In the genomic region with DNA sequence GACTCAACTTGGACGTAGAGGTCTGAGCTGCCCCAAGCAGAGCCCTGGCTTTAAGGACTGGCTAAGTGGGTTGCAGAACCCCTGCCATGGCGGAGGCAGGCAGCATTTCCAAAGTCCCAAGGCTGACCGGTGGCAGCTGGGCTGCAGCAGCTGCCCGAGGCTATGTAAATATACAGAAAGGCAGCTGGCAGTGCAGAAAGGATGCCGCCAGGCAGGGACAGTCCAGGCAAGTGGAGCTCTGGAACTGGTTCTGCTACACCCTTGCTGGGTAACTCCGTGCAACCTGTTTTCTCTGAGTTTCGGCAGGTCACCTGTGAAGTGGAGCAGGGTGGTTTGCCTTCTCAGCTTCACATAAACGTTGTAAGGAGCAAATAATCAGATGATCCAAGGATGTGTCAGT, we compare ENCODE assay signal across 10 cellular contexts. TPM values are rescaled to one million over a fixed set of nuclear protein-coding genes. Genes with fewer than 3 reads are reported as not detected.
DNase-seq lines count a peak whose midpoint lies in the region; TF ChIP-seq lines count a peak whose summit lies in the region.
"Had no signal": no experiment of that assay in that cellular context is flagged by ENCODE, and none has a peak within 500 bp of the region (broad histone marks: within the 10 kb centered on the region; RNA-seq: fewer than 3 reads in every experiment).

No MANE protein-coding gene starts in this region.

- no peaks in the 10 kb centered on the region for H3K79me2 ChIP-seq in MM.1S (ENCODE audit: low read length)

- no peak overlapping the region for H3K4me3 Mint-ChIP-seq in endothelial cell (ENCODE audit: unreplicated experiment)

- peaks cover 10% of the 10 kb centered on the region for H3K27me3 Mint-ChIP-seq in endothelial cell (ENCODE audit: unreplicated experiment)

- H3F3A ChIP-seq in MM.1S (ENCODE audit: insufficient read depth, low read length): no peaks in the 10 kb centered on the region

- H3K4me1 Mint-ChIP-seq in endothelial cell (ENCODE audit: unreplicated experiment): peaks cover 78% of the 10 kb centered on the region

- H3K14ac ChIP-seq in neuronal stem cell (ENCODE audit: low read length): no peak overlapping the region

- H2AFZ ChIP-seq in neuronal stem cell (ENCODE audit: low read length): no peak overlapping the region
- no peak overlapping the region for H2AFZ ChIP-seq in MM.1S (ENCODE audit: low read length)

- no peak overlapping the region for H4K91ac ChIP-seq in neuronal stem cell (ENCODE audit: low read depth, low read length, poor library complexity)

- no peaks in the 10 kb centered on the region for H4K20me1 ChIP-seq in MM.1S (ENCODE audit: insufficient read depth, low read length)

- H3K9me3 ChIP-seq in neuronal stem cell (replicated peaks in 1 of 2; ENCODE audit: control insufficient read depth in 2 of 2, insufficient read depth in 1 of 2, low read depth in 1 of 2, low read length in 2 of 2): no peaks in the 10 kb centered on the region
- H3K9me3 ChIP-seq in MM.1S (replicated peaks; ENCODE audit: insufficient read depth, low read length): no peaks in the 10 kb centered on the region
- H3K9me3 ChIP-seq: BLaER1 treated with 17β-estradiol and CSF1 and Interleukin-3, amounts not matched to agents 10 nM and 100 nM had no signal

- H2BK12ac ChIP-seq in neuronal stem cell (ENCODE audit: low read length): peak overlapping the region; percentile 36

- H3K4ac ChIP-seq in neuronal stem cell (ENCODE audit: low read length): no peak overlapping the region

- H3K27me3 ChIP-seq in neuronal stem cell (ENCODE audit: control insufficient read depth in 3 of 3, insufficient read depth in 3 of 3, low read depth in 1 of 3, low read length in 3 of 3) (no peaks in the 10 kb centered on the region), MM.1S (replicated peaks; ENCODE audit: insufficient read depth, low read length) (no peaks in the 10 kb centered on the region)
- H3K27me3 ChIP-seq: BLaER1 treated with 17β-estradiol and CSF1 and Interleukin-3, amounts not matched to agents 10 nM and 100 nM had no signal

- H3K9ac ChIP-seq in neuronal stem cell (ENCODE audit: low read depth, low read length, poor library complexity): no peak overlapping the region
- no peak overlapping the region for H3K9ac ChIP-seq in MM.1S (ENCODE audit: low read length)

- no peaks in the 10 kb centered on the region for H3K79me1 ChIP-seq in neuronal stem cell (ENCODE audit: low read depth, low read length)

- H2BK120ac ChIP-seq in neuronal stem cell (ENCODE audit: low read depth, low read length): no peak overlapping the region

- no peak overlapping the region for H4K8ac ChIP-seq in neuronal stem cell (ENCODE audit: low read depth, low read length)

- WGBS in neuronal stem cell (ENCODE audit: extremely low coverage in 2 of 2, insufficient read length in 2 of 2, insufficient replicate concordance in 1 of 2), 2 donors: no CpG with 5 or more reads among the region's 8 CpGs

- no peaks in the 10 kb centered on the region for H3K36me3 Mint-ChIP-seq in endothelial cell (ENCODE audit: low read depth, unreplicated experiment)

- no peaks in the 10 kb centered on the region for H3K9me3 Mint-ChIP-seq in endothelial cell (ENCODE audit: unreplicated experiment)

- peak overlapping the region; percentile 2 for H2BK15ac ChIP-seq in neuronal stem cell (ENCODE audit: low read length)

- no peak overlapping the region for H3K23ac ChIP-seq in neuronal stem cell (ENCODE audit: low read depth, low read length, poor library complexity)

- peaks cover 46 to 64% of the 10 kb centered on the region in 2 donors for H3K4me1 ChIP-seq in neuronal stem cell (ENCODE audit: control insufficient read depth in 2 of 2, insufficient read depth in 1 of 2, low read depth in 1 of 2, low read length in 2 of 2)
- no peaks in the 10 kb centered on the region for H3K4me1 ChIP-seq in MM.1S (ENCODE audit: low read length)

- no peak overlapping the region for H2BK5ac ChIP-seq in neuronal stem cell (ENCODE audit: low read length)

- no peaks in the 10 kb centered on the region for H3K9me2 ChIP-seq in MM.1S (replicated peaks; ENCODE audit: insufficient read depth, low read length)

- H2AK5ac ChIP-seq in neuronal stem cell (ENCODE audit: low read depth, low read length): peak overlapping the region; percentile 56

- H3K27ac Mint-ChIP-seq in endothelial cell (ENCODE audit: unreplicated experiment): peak overlapping the region; percentile 36

- TF ChIP-seq CTCF in C4-2B (conservative IDR thresholded peaks at IDR 0.05) (no peak), endothelial cell (IDR thresholded peaks at IDR 0.05; ENCODE audit: unreplicated experiment) (no peak), MM.1S (IDR thresholded peaks at IDR 0.05; ENCODE audit: low read length) (no peak)

- peak; percentile 79 for DNase-seq in NCI-H2196 (lab: John Stamatoyannopoulos, UW; ENCODE audit: unreplicated experiment)
- DNase-seq in endothelial cell (ENCODE audit: low spot score): no peak
- no peak for DNase-seq in neuronal stem cell (ENCODE audit: low spot score)
- no peak for DNase-seq in MM.1S
- no peak for DNase-seq in activated CD4-positive, alpha-beta T cell treated with anti-CD3 and anti-CD28 coated beads for 4 hours
- no peak for DNase-seq in NK-92 treated with Interleukin-12 subunit alpha and Interleukin-12 subunit beta, amount 100 ng/mL, for 24 hours (lab: John Stamatoyannopoulos, UW)
- DNase-seq in AG08396 (ENCODE audit: low spot score): no peak
- DNase-seq: NCI-H82 had no signal

- peak overlapping the region; percentile 68 for H3K18ac ChIP-seq in neuronal stem cell (ENCODE audit: low read length)

- no peak overlapping the region for H3K4me3 ChIP-seq in neuronal stem cell (ENCODE audit: low read length in 2 of 2)
- H3K4me3 ChIP-seq in MM.1S (ENCODE audit: low read length): no peak overlapping the region
- H3K4me3 ChIP-seq: BLaER1 treated with 17β-estradiol and CSF1 and Interleukin-3, amounts not matched to agents 10 nM and 100 nM had no signal

- H3K4me2 ChIP-seq in neuronal stem cell (ENCODE audit: insufficient read depth, low read length, poor library complexity, severe bottlenecking): no peak overlapping the region
- H3K4me2 ChIP-seq in MM.1S (ENCODE audit: low read depth, low read length): no peak overlapping the region

- H3K27ac ChIP-seq in C4-2B (peak overlapping the region; percentile 91), neuronal stem cell (replicated peaks; ENCODE audit: low read length) (no peak overlapping the region), MM.1S (ENCODE audit: low read length) (no peak overlapping the region)

- H3K36me3 ChIP-seq in neuronal stem cell (replicated peaks in 1 of 2; ENCODE audit: control insufficient read depth in 2 of 2, insufficient read depth in 2 of 2, low read length in 2 of 2): no peaks in the 10 kb centered on the region
- no peaks in the 10 kb centered on the region for H3K36me3 ChIP-seq in MM.1S (replicated peaks; ENCODE audit: insufficient read depth, low read length)
- H3K36me3 ChIP-seq: BLaER1 treated with 17β-estradiol and CSF1 and Interleukin-3, amounts not matched to agents 10 nM and 100 nM had no signal

RNA-seq across cellular contexts. Expression of gene SHB, which starts 46.0 kb away (rescaled TPM):
- total RNA-seq in endothelial cell (ENCODE audit: unreplicated experiment): 18.5 TPM
- polyA plus RNA-seq in neuronal stem cell (2013, experiment 1 of 2): 2.1 TPM
- 1.9 TPM for polyA plus RNA-seq in neuronal stem cell (2013, experiment 2 of 2)
